ENCODE assay signal across 10 cellular contexts in genomic region chr5:59760798-59761348, GRCh38.
DNase-seq lines count a peak whose midpoint lies in the region; ATAC-seq and TF ChIP-seq lines count a peak whose summit lies in the region.
"Had no signal": no experiment of that assay in that cellular context is flagged by ENCODE, and none has a peak within 500 bp of the region (broad histone marks: within the 10 kb centered on the region; RNA-seq: fewer than 3 reads in every experiment).

No MANE protein-coding gene starts in this region.

- BruUV-seq in Caco-2 (replicated peaks; lab: Mats Ljungman, UMichigan): no TSS peak

- no peak for TF ChIP-seq CTCF in Caco-2 (IDR thresholded peaks at IDR 0.05; ENCODE audit: insufficient read depth in 1 of 2, low read depth in 1 of 2, low read length in 1 of 2, severe bottlenecking in 1 of 2, unreplicated experiment in 1 of 2)

- POLR2A ChIA-PET in Caco-2 (lab: Charles Lee): no interaction called here

- H3K4me3 Mint-ChIP-seq in Caco-2 (ENCODE audit: unreplicated experiment): no peak overlapping the region

- H3K27me3 ChIP-seq in Caco-2 (replicated peaks; ENCODE audit: control insufficient read depth, insufficient read depth, low read length): no peaks in the 10 kb centered on the region
- H3K27me3 ChIP-seq: cardiac muscle cell had no signal

- H3K36me3 Mint-ChIP-seq in Caco-2 (ENCODE audit: insufficient read depth, unreplicated experiment): no peaks in the 10 kb centered on the region

- no peaks in the 10 kb centered on the region for H3K27me3 Mint-ChIP-seq in Caco-2 (ENCODE audit: insufficient read depth, unreplicated experiment)

- intact Hi-C loops in Caco-2 (cut with micrococcal nuclease; ENCODE audit: unreplicated experiment): no loop called here

- H3K9me3 ChIP-seq in Caco-2: no peaks in the 10 kb centered on the region

- no peaks in the 10 kb centered on the region for H3K9me3 Mint-ChIP-seq in Caco-2 (ENCODE audit: unreplicated experiment)

- no peak overlapping the region for H3K4me3 ChIP-seq in Caco-2 (ENCODE audit: low read depth, low read length)
- H3K4me3 ChIP-seq: cardiac muscle cell had no signal

- H3K36me3 ChIP-seq in Caco-2 (ENCODE audit: control insufficient read depth, insufficient read depth, low read length): no peaks in the 10 kb centered on the region
- H3K36me3 ChIP-seq: cardiac muscle cell had no signal

- ATAC-seq in GM19455 (IDR thresholded peaks at IDR 0.05; ENCODE audit: unreplicated experiment) (no peak), GM21619 (IDR thresholded peaks at IDR 0.05; ENCODE audit: unreplicated experiment) (no peak)
- ATAC-seq: left ventricle myocardium superior had no signal

- peak; percentile 30 for DNase-seq in stimulated activated CD4-positive, alpha-beta T cell treated with anti-CD3 and anti-CD28 coated beads, Interleukin-15, amount 100 ng/mL, for 24 hours
- DNase-seq in stimulated activated CD4-positive, alpha-beta T cell treated with anti-CD3 and anti-CD28 coated beads, Interleukin-2, amount 100 ng/mL, for 24 hours: no peak
- DNase-seq in LHCN-M2 (ENCODE audit: low read depth) (peak; percentile 82), dermis blood vessel endothelial cell (peak; percentile 80), COLO668 (lab: John Stamatoyannopoulos, UW; ENCODE audit: unreplicated experiment) (no peak), Caco-2 (no peak)
- DNase-seq: left ventricle myocardium superior had no signal

- peaks cover 13% of the 10 kb centered on the region; the same call in 1 of the 2 replicates for H3K4me1 ChIP-seq in Caco-2

- H3K4me1 Mint-ChIP-seq in Caco-2 (ENCODE audit: low read depth, unreplicated experiment): peaks cover 6% of the 10 kb centered on the region

- no peak overlapping the region for H3K27ac Mint-ChIP-seq in Caco-2 (ENCODE audit: unreplicated experiment)

- CTCF ChIA-PET in Caco-2 (lab: Charles Lee): no interaction called here

Comparison
In these comparisons a context has a peak if more than half of its experiments do, and no peak if none do; other contexts are left out.
1. DNase-seq: peak in stimulated activated CD4-positive, alpha-beta T cell treated with anti-CD3 and anti-CD28 coated beads, Interleukin-15, amount 100 ng/mL, for 24 hours (single experiment), LHCN-M2 (single experiment) and dermis blood vessel endothelial cell (single experiment); none in stimulated activated CD4-positive, alpha-beta T cell treated with anti-CD3 and anti-CD28 coated beads, Interleukin-2, amount 100 ng/mL, for 24 hours (0 of 2), COLO668 (single experiment) and Caco-2 (0 of 2).